Comparison of ENCODE assay signal across 8 cellular contexts in genomic region chr2:47271054-47272000, GRCh38.
DNase-seq lines count a peak whose midpoint lies in the region; ATAC-seq, FAIRE-seq and TF ChIP-seq lines count a peak whose summit lies in the region.

No MANE protein-coding gene starts in this region.

- 0 out of 2 replicates have a peak overlapping the region, but pooled peaks have one; percentile 71 for H2BK12ac ChIP-seq in H1 (ENCODE audit: low read depth, low read length)

- H4K5ac ChIP-seq in H1 (ENCODE audit: insufficient read length, low read depth, low read length), result no peak overlapping the region

- H3K4me3 ChIP-seq in GM23248 (no peak overlapping the region), H1 (ENCODE audit: extremely low read depth in 1 of 4, insufficient read depth in 2 of 4, low read depth in 3 of 4, low read length in 4 of 4) (no peak overlapping the region; a peak in 1 of 8 replicates), small intestine (ENCODE audit: low read depth in 1 of 2, low read length in 2 of 2) (peak overlapping the region in 1 of 2 donors; percentile 47)

- no peak for TF ChIP-seq CTCF in H1 (IDR thresholded peaks at IDR 0.05; ENCODE audit: control extremely low read depth in 1 of 3, insufficient read depth in 1 of 3, low read depth in 1 of 3, low read length in 3 of 3)
- TF ChIP-seq CTCF in activated CD8-positive, alpha-beta T cell treated with anti-CD3 and anti-CD28 coated beads for 36 hours (IDR thresholded peaks at IDR 0.05), result no peak

- POLR2A ChIA-PET in H1 (lab: Charles Lee; ENCODE audit: partially characterized antibody), result interaction anchor here (0.7 to 1.2 kb wide), 3 partner anchors 33 to 99 kb away, joined by 3 to 5 read pairs (median 3); no protein-coding TSS in a partner anchor
- POLR2A ChIA-PET in activated CD8-positive, alpha-beta T cell treated with anti-CD3 and anti-CD28 coated beads for 36 hours (lab: Charles Lee), result interaction anchor here (0.8 kb wide), 1 partner anchor 76 kb away, joined by 3 read pairs; no protein-coding TSS in a partner anchor

- H3K27me3 ChIP-seq in GM23248 (replicated peaks; ENCODE audit: insufficient read depth), result no peaks in the 10 kb centered on the region
- no peaks in the 10 kb centered on the region for H3K27me3 ChIP-seq in H1 (replicated peaks in 1 of 4; ENCODE audit: control insufficient read depth in 3 of 4, extremely low read depth in 1 of 4, insufficient read depth in 3 of 4, low read length in 3 of 4)
- H3K27me3 ChIP-seq in small intestine (ENCODE audit: control insufficient read depth in 2 of 2, insufficient read depth in 2 of 2, low read length in 2 of 2), result no peaks in the 10 kb centered on the region

- intact Hi-C loops in activated CD8-positive, alpha-beta T cell treated with anti-CD3 and anti-CD28 coated beads for 36 hours (cut with micrococcal nuclease), result no loop called here
- intact Hi-C loops in sciatic nerve (cut with DNase I), result no loop called here

- peaks cover 22% of the 10 kb centered on the region for H3F3A ChIP-seq in GM23248 (ENCODE audit: insufficient read depth)

- 0 out of 2 replicates have a peak, but pooled peaks cover 3% of the 10 kb centered on the region for H3K79me2 ChIP-seq in GM23248 (ENCODE audit: insufficient read depth)
- no peaks in the 10 kb centered on the region for H3K79me2 ChIP-seq in H1 (ENCODE audit: control insufficient read depth in 1 of 2, insufficient read depth in 2 of 2, low read length in 2 of 2)

- no peaks in the 10 kb centered on the region for H4K20me1 ChIP-seq in GM23248 (ENCODE audit: insufficient read depth)
- H4K20me1 ChIP-seq in H1 (replicated peaks in 1 of 2; ENCODE audit: control insufficient read depth in 1 of 2, insufficient read depth in 2 of 2, low read length in 2 of 2), result no peaks in the 10 kb centered on the region

- H4K91ac ChIP-seq in H1 (replicated peaks; ENCODE audit: insufficient read length, low read length), result no peak overlapping the region

- no peak overlapping the region for H3K23ac ChIP-seq in H1 (ENCODE audit: insufficient read length)

- no peak for ATAC-seq in activated CD8-positive, alpha-beta T cell treated with anti-CD3 and anti-CD28 coated beads for 36 hours
- ATAC-seq in sciatic nerve (no peak), HG02840 (IDR thresholded peaks at IDR 0.05; ENCODE audit: low FRiP score, unreplicated experiment) (no peak)

- no peak overlapping the region for H3K56ac ChIP-seq in H1 (replicated peaks; ENCODE audit: insufficient read length, low read depth, low read length)

- H2AK5ac ChIP-seq in H1 (ENCODE audit: low read depth, low read length), result no peak overlapping the region

- no peak overlapping the region for H3K4ac ChIP-seq in H1 (replicated peaks; ENCODE audit: insufficient read length, low read depth, low read length)

- no peaks in the 10 kb centered on the region for H3K9me2 ChIP-seq in GM23248 (ENCODE audit: insufficient read depth)

- H3K4me3 Mint-ChIP-seq in activated CD8-positive, alpha-beta T cell treated with anti-CD3 and anti-CD28 coated beads for 36 hours, result no peak overlapping the region
- H3K4me3 Mint-ChIP-seq in T-helper 2 cell treated with Interferon-gamma antibody and Interleukin-4, amounts not matched to agents 5 μg/mL and 100 μg/mL, for 36 hours, result no peak overlapping the region

- H3K4me1 Mint-ChIP-seq in activated CD8-positive, alpha-beta T cell treated with anti-CD3 and anti-CD28 coated beads for 36 hours (ENCODE audit: low read depth), result no peaks in the 10 kb centered on the region
- peaks cover 2% of the 10 kb centered on the region for H3K4me1 Mint-ChIP-seq in T-helper 2 cell treated with Interferon-gamma antibody and Interleukin-4, amounts not matched to agents 5 μg/mL and 100 μg/mL, for 36 hours (ENCODE audit: low read depth)

- FAIRE-seq in H1 (lab: Jason Lieb, UNC) (no peak), small intestine (lab: Jason Lieb, UNC) (no peak)

- peak overlapping the region; percentile 92; the same call in 1 of the 2 replicates for H2BK15ac ChIP-seq in H1 (ENCODE audit: low read length)

- no peaks in the 10 kb centered on the region for H3K23me2 ChIP-seq in H1 (ENCODE audit: low read depth, low read length)

- no peaks in the 10 kb centered on the region for H3K9me3 Mint-ChIP-seq in activated CD8-positive, alpha-beta T cell treated with anti-CD3 and anti-CD28 coated beads for 36 hours
- no peaks in the 10 kb centered on the region for H3K9me3 Mint-ChIP-seq in T-helper 2 cell treated with Interferon-gamma antibody and Interleukin-4, amounts not matched to agents 5 μg/mL and 100 μg/mL, for 36 hours

- H3K27ac ChIP-seq in GM23248 (no peak overlapping the region), H1 (ENCODE audit: low read depth, low read length) (no peak overlapping the region), small intestine (ENCODE audit: low read depth in 1 of 2, low read length in 1 of 2) (peak overlapping the region; percentile 87)

- peaks cover 25% of the 10 kb centered on the region for H3K4me1 ChIP-seq in GM23248 (ENCODE audit: insufficient read depth)
- H3K4me1 ChIP-seq in H1 (replicated peaks in 1 of 4; ENCODE audit: control insufficient read depth in 3 of 4, insufficient read depth in 4 of 4, low read length in 3 of 4), result peaks cover 0 to 4% (median 0%) of the 10 kb centered on the region in 4 experiments; a peak in 5 of 7 replicates
- peaks cover 3 to 11% of the 10 kb centered on the region in 2 donors for H3K4me1 ChIP-seq in small intestine (ENCODE audit: control insufficient read depth in 2 of 2, insufficient read depth in 1 of 2, low read depth in 1 of 2, low read length in 1 of 2)

- no peak for TF ChIP-seq POLR2A in H1 (IDR thresholded peaks at IDR 0.05; ENCODE audit: control extremely low read depth in 1 of 2, low read depth in 2 of 2, low read length in 2 of 2)

- in situ Hi-C loops in GM23248 (cut with MboI), result no loop called here

- no peak overlapping the region for H2BK5ac ChIP-seq in H1 (ENCODE audit: low read depth, low read length)

- no peak overlapping the region for H3K4me2 ChIP-seq in GM23248 (ENCODE audit: unreplicated experiment)
- H3K4me2 ChIP-seq in H1 (ENCODE audit: insufficient read depth in 1 of 2, low read depth in 2 of 2, low read length in 2 of 2), result 0 out of 4 replicates have a peak overlapping the region, but pooled peaks of 1 of the 2 experiments have one; percentile 6

- H3K9ac ChIP-seq in GM23248, result peak overlapping the region; percentile 54; the same call in 1 of the 2 replicates
- no peak overlapping the region for H3K9ac ChIP-seq in H1 (replicated peaks in 1 of 4; ENCODE audit: extremely low read depth in 1 of 4, low read depth in 3 of 4, low read length in 3 of 4)

- H2AFZ ChIP-seq in GM23248 (peak overlapping the region; percentile 81), H1 (ENCODE audit: low read length) (no peak overlapping the region)

- H3K36me3 ChIP-seq in GM23248 (ENCODE audit: low read depth), result no peaks in the 10 kb centered on the region
- no peaks in the 10 kb centered on the region for H3K36me3 ChIP-seq in H1 (ENCODE audit: control insufficient read depth in 2 of 4, insufficient read depth in 4 of 4, low read length in 3 of 4)
- H3K36me3 ChIP-seq in small intestine (ENCODE audit: control insufficient read depth in 2 of 2, insufficient read depth in 2 of 2, low read length in 2 of 2), result no peaks in the 10 kb centered on the region

- DNase-seq in GM23248, result no peak
- peak; percentile 86 for DNase-seq in NCI-H526 treated with DMSO at 0.1 percent for 48 hours (lab: John Stamatoyannopoulos, UW)
- no peak for DNase-seq in H1 (ENCODE audit: low read depth in 1 of 2, low spot score in 2 of 2)
- peak; percentile 80 for DNase-seq in small intestine
- no peak for DNase-seq in activated CD8-positive, alpha-beta T cell treated with anti-CD3 and anti-CD28 coated beads for 36 hours
- no peak for DNase-seq in sciatic nerve (ENCODE audit: low spot score)
- no peak for DNase-seq in T-helper 2 cell treated with Interferon-gamma antibody and Interleukin-4, amounts not matched to agents 5 μg/mL and 100 μg/mL, for 36 hours (ENCODE audit: low spot score)

- no peaks in the 10 kb centered on the region for H3K79me1 ChIP-seq in H1 (ENCODE audit: low read depth, low read length)

- no peak for TF ChIP-seq RAD21 in H1 (IDR thresholded peaks at IDR 0.05 in 1 of 2, conservative IDR thresholded peaks at IDR 0.05 in 1 of 2; ENCODE audit: low read depth in 2 of 2, low read length in 2 of 2)

- peak overlapping the region; percentile 51; the same call in 1 of the 2 replicates for H3K18ac ChIP-seq in H1 (ENCODE audit: extremely low read depth, low read length)

- no peak overlapping the region for H3K27ac Mint-ChIP-seq in activated CD8-positive, alpha-beta T cell treated with anti-CD3 and anti-CD28 coated beads for 36 hours
- no peak overlapping the region for H3K27ac Mint-ChIP-seq in T-helper 2 cell treated with Interferon-gamma antibody and Interleukin-4, amounts not matched to agents 5 μg/mL and 100 μg/mL, for 36 hours

- no peaks in the 10 kb centered on the region for H3K27me3 Mint-ChIP-seq in activated CD8-positive, alpha-beta T cell treated with anti-CD3 and anti-CD28 coated beads for 36 hours
- no peaks in the 10 kb centered on the region for H3K27me3 Mint-ChIP-seq in T-helper 2 cell treated with Interferon-gamma antibody and Interleukin-4, amounts not matched to agents 5 μg/mL and 100 μg/mL, for 36 hours (ENCODE audit: low read depth)

- CTCF ChIA-PET in H1 (lab: Charles Lee; ENCODE audit: partially characterized antibody), result interaction anchor here (0.6 to 9.8 kb wide), 22 partner anchors 7 to 216 kb away, joined by 3 to 58 read pairs (median 4); no protein-coding TSS in a partner anchor
- CTCF ChIA-PET in activated CD8-positive, alpha-beta T cell treated with anti-CD3 and anti-CD28 coated beads for 36 hours (lab: Charles Lee), result interaction anchor here (0.6 to 2.3 kb wide), 13 partner anchors 9 to 354 kb away, joined by 3 to 14 read pairs (median 3); no protein-coding TSS in a partner anchor

- TF ChIP-seq EP300 in H1 (IDR thresholded peaks at IDR 0.05; ENCODE audit: borderline replicate concordance in 1 of 2, low read depth in 2 of 2, low read length in 2 of 2), result no peak

- WGBS in GM23248 (ENCODE audit: low coverage in 1 of 2, low lambda C conversion rate in 2 of 2, missing lambda C conversion rate in 2 of 2), 2 experiments, result 88 to 95% methylated on average over 9 of the region's 9 CpGs
- 90% methylated on average over 7 of the region's 9 CpGs; no CpG with 5 or more reads in 1 of the 2 experiments for WGBS in H1 (ENCODE audit: extremely low coverage in 1 of 2, insufficient coverage in 1 of 2, insufficient read length in 1 of 2, insufficient replicate concordance in 2 of 2, low coverage in 1 of 2, low lambda C conversion rate in 2 of 2, missing lambda C conversion rate in 1 of 2), 2 experiments
- 42 to 67% (median 59%) methylated on average over 8 to 9 of the region's 9 CpGs for WGBS in small intestine, 3 donors

- H2BK120ac ChIP-seq in H1 (replicated peaks; ENCODE audit: low read depth, low read length), result no peak overlapping the region

- H3K9me3 ChIP-seq in GM23248 (ENCODE audit: low read depth), result no peaks in the 10 kb centered on the region
- H3K9me3 ChIP-seq in H1 (ENCODE audit: insufficient read depth in 2 of 2, low read depth in 1 of 2, low read length in 1 of 2), result no peaks in the 10 kb centered on the region
- no peaks in the 10 kb centered on the region for H3K9me3 ChIP-seq in small intestine (ENCODE audit: control insufficient read depth, low read depth)

- no peak overlapping the region for H4K8ac ChIP-seq in H1 (ENCODE audit: extremely low read depth, insufficient read depth, low read length)

- no peak overlapping the region for H3K14ac ChIP-seq in H1 (ENCODE audit: insufficient read length)

- H2BK20ac ChIP-seq in H1 (ENCODE audit: low read length), result 0 out of 2 replicates have a peak overlapping the region, but pooled peaks have one; percentile 61

- no peaks in the 10 kb centered on the region for H3K36me3 Mint-ChIP-seq in activated CD8-positive, alpha-beta T cell treated with anti-CD3 and anti-CD28 coated beads for 36 hours (ENCODE audit: low read depth)
- no peaks in the 10 kb centered on the region for H3K36me3 Mint-ChIP-seq in T-helper 2 cell treated with Interferon-gamma antibody and Interleukin-4, amounts not matched to agents 5 μg/mL and 100 μg/mL, for 36 hours (ENCODE audit: low read depth)

Comparison
In these comparisons a context has a peak if more than half of its experiments do, and no peak if none do; other contexts are left out.
1. DNase-seq: peak in NCI-H526 treated with DMSO at 0.1 percent for 48 hours (single experiment) and small intestine (single experiment); none in GM23248 (single experiment), H1 (0 of 2), activated CD8-positive, alpha-beta T cell treated with anti-CD3 and anti-CD28 coated beads for 36 hours (single experiment), sciatic nerve (single experiment) and T-helper 2 cell treated with Interferon-gamma antibody and Interleukin-4, amounts not matched to agents 5 μg/mL and 100 μg/mL, for 36 hours (single experiment).
2. H3K27ac ChIP-seq: peak in small intestine (2 of 2); none in GM23248 (single experiment) and H1 (single experiment).